Comparison of ENCODE assay signal across 22 cellular contexts in the genomic region with DNA sequence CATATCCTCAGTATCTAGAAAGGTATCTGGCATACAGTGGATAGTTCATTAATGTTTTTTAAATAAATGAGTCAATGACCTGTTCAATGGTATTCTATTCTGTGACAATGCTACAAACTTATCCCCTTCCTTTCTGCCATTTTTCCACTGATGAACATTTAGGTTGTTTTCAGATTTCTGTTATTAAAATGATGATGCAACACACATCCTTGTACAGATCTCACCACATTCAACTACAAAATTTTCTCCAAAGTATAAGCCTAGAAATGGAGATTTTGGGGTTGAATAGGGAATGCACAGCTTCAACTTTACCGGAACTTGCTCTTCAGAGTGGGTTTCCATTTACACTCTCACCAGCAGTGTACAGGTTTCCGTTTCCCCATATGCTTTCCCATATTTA.
DNase-seq lines count a peak whose midpoint lies in the region; ATAC-seq, FAIRE-seq and TF ChIP-seq lines count a peak whose summit lies in the region.
"Had no signal": no experiment of that assay in that cellular context is flagged by ENCODE, and none has a peak within 500 bp of the region (broad histone marks: within the 10 kb centered on the region; RNA-seq: fewer than 3 reads in every experiment).

No MANE protein-coding gene starts in this region.

- no peak for TF ChIP-seq CTCF in HepG2 (CRISPR knock-in tag; IDR thresholded peaks at IDR 0.05)
- TF ChIP-seq CTCF in right lobe of liver (IDR thresholded peaks at IDR 0.05) = no peak
- TF ChIP-seq CTCF in OCI-LY3 (IDR thresholded peaks at IDR 0.05; ENCODE audit: low read depth, low read length) = no peak
- no peak for TF ChIP-seq CTCF in activated B cell treated with CpG ODN at 0.5 μM for 24 hours (IDR thresholded peaks at IDR 0.05)

- DNase-seq in HepG2 (ENCODE audit: low spot score) (no peak), right lobe of liver (no peak), activated B cell treated with CpG ODN at 0.5 μM for 24 hours (no peak), COLO668 (lab: John Stamatoyannopoulos, UW; ENCODE audit: unreplicated experiment) (no peak)
- DNase-seq: 8988T; C1 segment of cervical spinal cord; CD4-positive, CD25-positive, alpha-beta regulatory T cell; CD8-positive, alpha-beta T cell; DMS 273 treated with DMSO at 0.1 percent for 48 hours; DMS79; EL; GDM1; H9 had no signal

- no peak for TF ChIP-seq RAD21 in HepG2 (CRISPR knock-in tag; IDR thresholded peaks at IDR 0.05)

- H3K9me3 ChIP-seq in HepG2 (ENCODE audit: low read length) = no peaks in the 10 kb centered on the region
- H3K9me3 ChIP-seq in right lobe of liver = no peaks in the 10 kb centered on the region
- H3K9me3 ChIP-seq in OCI-LY3 (ENCODE audit: insufficient read depth, low read length) = peaks cover 11% of the 10 kb centered on the region; the same call in 1 of the 2 replicates

- H3K79me2 ChIP-seq in HepG2 (ENCODE audit: insufficient read depth, low read length) (no peaks in the 10 kb centered on the region), OCI-LY3 (ENCODE audit: low read length) (no peaks in the 10 kb centered on the region)

- H3K9ac ChIP-seq in HepG2 (ENCODE audit: insufficient read depth, low read depth, low read length) (no peak overlapping the region), OCI-LY3 (ENCODE audit: low read length) (peak overlapping the region; percentile 63)

- H3K4me3 ChIP-seq in HepG2 (replicated peaks in 1 of 3; ENCODE audit: insufficient read depth in 1 of 3, low read depth in 2 of 3, low read length in 3 of 3) (no peak overlapping the region), right lobe of liver (no peak overlapping the region), OCI-LY3 (ENCODE audit: low read length) (peak overlapping the region; percentile 29)
- H3K4me3 ChIP-seq: GM12878, GM23338 had no signal

- CTCF ChIA-PET in HepG2 (lab: Yijun Ruan, JAX; ENCODE audit: low intra/inter-chr PET ratio, low total read pairs) = no interaction called here
- CTCF ChIA-PET in activated B cell treated with CpG ODN at 0.5 μM for 24 hours (lab: Charles Lee) = no interaction called here

- no peak for FAIRE-seq in HepG2 (lab: Jason Lieb, UNC)
- FAIRE-seq in islet of Langerhans (lab: Jason Lieb, UNC) = peak; percentile 89
- FAIRE-seq: D721Med, GM12878, GM19239 had no signal

- no peaks in the 10 kb centered on the region for H3K4me1 Mint-ChIP-seq in activated B cell treated with CpG ODN at 0.5 μM for 24 hours
- H3K4me1 Mint-ChIP-seq: CD4-positive, CD25-positive, alpha-beta regulatory T cell; GM23338; H9 had no signal

- H3K27me3 ChIP-seq in HepG2 (ENCODE audit: control insufficient read depth in 1 of 2, insufficient read depth in 2 of 2, low read length in 2 of 2) = no peaks in the 10 kb centered on the region
- H3K27me3 ChIP-seq in right lobe of liver = no peaks in the 10 kb centered on the region
- H3K27me3 ChIP-seq in OCI-LY3 (ENCODE audit: low read depth, low read length) = no peaks in the 10 kb centered on the region

- H3K4me2 ChIP-seq in HepG2 (ENCODE audit: low read depth, low read length) (no peak overlapping the region), OCI-LY3 (ENCODE audit: low read length) (peak overlapping the region; percentile 58)
- H3K4me2 ChIP-seq: GM23338 had no signal

- H3K36me3 ChIP-seq in HepG2 (replicated peaks in 1 of 2; ENCODE audit: control insufficient read depth in 1 of 2, insufficient read depth in 2 of 2, low read length in 2 of 2) (no peaks in the 10 kb centered on the region), right lobe of liver (no peaks in the 10 kb centered on the region), OCI-LY3 (replicated peaks; ENCODE audit: low read depth, low read length) (peaks cover 22% of the 10 kb centered on the region)

- intact Hi-C loops in HepG2 (cut with micrococcal nuclease; ENCODE audit: unreplicated experiment) (no loop called here), right lobe of liver (cut with DNase I) (no loop called here), activated B cell treated with CpG ODN at 0.5 μM for 24 hours (cut with micrococcal nuclease) (no loop called here)

- H3K4me1 ChIP-seq in HepG2 (ENCODE audit: insufficient read depth, low read length) (no peaks in the 10 kb centered on the region), right lobe of liver (no peaks in the 10 kb centered on the region), OCI-LY3 (ENCODE audit: low read length) (peaks cover 42% of the 10 kb centered on the region)

- H4K20me1 ChIP-seq in HepG2 (ENCODE audit: insufficient read depth, low read length) (no peaks in the 10 kb centered on the region), OCI-LY3 (ENCODE audit: insufficient read depth, low read length) (no peaks in the 10 kb centered on the region)

- no peak overlapping the region for H3K27ac ChIP-seq in HepG2 (ENCODE audit: extremely low read length, insufficient read depth, low read length)
- H3K27ac ChIP-seq in right lobe of liver = no peak overlapping the region
- peak overlapping the region; percentile 95 for H3K27ac ChIP-seq in OCI-LY3 (ENCODE audit: low read length)

- in situ Hi-C loops in HepG2 (cut with HindIII; ENCODE audit: extremely low pct_ligation_motif_present, low pct_unique_long_range_greater_than_20kb) = no loop called here

- POLR2A ChIA-PET in HepG2 (lab: Yijun Ruan, JAX) (no interaction called here), activated B cell treated with CpG ODN at 0.5 μM for 24 hours (lab: Charles Lee) (no interaction called here)

- H2AFZ ChIP-seq in HepG2 (ENCODE audit: low read length) = no peak overlapping the region
- H2AFZ ChIP-seq in OCI-LY3 (ENCODE audit: low read depth, low read length) = peak overlapping the region; percentile 13; the same call in 1 of the 2 replicates
- H2AFZ ChIP-seq: GM23338 had no signal

- peak overlapping the region; percentile 10 for H3K27ac Mint-ChIP-seq in activated B cell treated with CpG ODN at 0.5 μM for 24 hours
- H3K27ac Mint-ChIP-seq: CD4-positive, CD25-positive, alpha-beta regulatory T cell; CD8-positive, alpha-beta T cell; GM23338; H9 had no signal

- ATAC-seq in HepG2 = no peak
- ATAC-seq in right lobe of liver = no peak
- ATAC-seq in activated B cell treated with CpG ODN at 0.5 μM for 24 hours (ENCODE audit: low read depth) = no peak
- ATAC-seq in HG02678 (IDR thresholded peaks at IDR 0.05; ENCODE audit: unreplicated experiment) = no peak
- ATAC-seq in HG03432 (IDR thresholded peaks at IDR 0.05; ENCODE audit: unreplicated experiment) = no peak
- ATAC-seq: CD8-positive, alpha-beta T cell; GM12878; GM23338; HCT116 had no signal

- H3K9me3 Mint-ChIP-seq in activated B cell treated with CpG ODN at 0.5 μM for 24 hours = peaks cover 13% of the 10 kb centered on the region
- H3K9me3 Mint-ChIP-seq: CD8-positive, alpha-beta T cell; H9 had no signal

- TF ChIP-seq POLR2A in HepG2 (IDR thresholded peaks at IDR 0.05; ENCODE audit: insufficient read depth in 1 of 2, low read depth in 2 of 2, low read length in 2 of 2) = no peak
- TF ChIP-seq POLR2A in right lobe of liver (IDR thresholded peaks at IDR 0.05) = no peak

- TF ChIP-seq EP300 in HepG2 (IDR thresholded peaks at IDR 0.05; ENCODE audit: low read depth in 2 of 2, low read length in 2 of 2) = no peak
- no peak for TF ChIP-seq EP300 in HepG2 (CRISPR knock-in tag; IDR thresholded peaks at IDR 0.05; ENCODE audit: borderline replicate concordance)

- no TSS peak for BruUV-seq in HepG2 (replicated peaks; lab: Mats Ljungman, UMichigan)

- H3K36me3 Mint-ChIP-seq in activated B cell treated with CpG ODN at 0.5 μM for 24 hours (ENCODE audit: low read depth) = peaks cover 5% of the 10 kb centered on the region

- no peak overlapping the region for H3K4me3 Mint-ChIP-seq in activated B cell treated with CpG ODN at 0.5 μM for 24 hours
- H3K4me3 Mint-ChIP-seq: CD4-positive, CD25-positive, alpha-beta regulatory T cell; CD8-positive, alpha-beta T cell; GM23338; H9 had no signal

- WGBS in HepG2 (ENCODE audit: low lambda C conversion rate) = 95% methylated on average over 2 of the region's 2 CpGs
- 96% methylated on average over 2 of the region's 2 CpGs for WGBS in right lobe of liver (ENCODE audit: insufficient coverage, low coverage, low lambda C conversion rate, missing lambda C conversion rate)

- no peaks in the 10 kb centered on the region for H3K27me3 Mint-ChIP-seq in activated B cell treated with CpG ODN at 0.5 μM for 24 hours
- H3K27me3 Mint-ChIP-seq: CD4-positive, CD25-positive, alpha-beta regulatory T cell had no signal

TF ChIP-seq in HepG2, 621 proteins besides CTCF, POLR2A, EP300 and RAD21:
- no peak for TF ChIP-seq ZNF841 (CRISPR knock-in tag; IDR thresholded peaks at IDR 0.05; ENCODE audit: borderline replicate concordance)
- peak; percentile 59; the same call in 1 of the 2 replicates for TF ChIP-seq ATF7 (IDR thresholded peaks at IDR 0.05)
- no peak for TF ChIP-seq ATF7 (CRISPR knock-in tag; IDR thresholded peaks at IDR 0.05)
- TF ChIP-seq, protein P1, sequence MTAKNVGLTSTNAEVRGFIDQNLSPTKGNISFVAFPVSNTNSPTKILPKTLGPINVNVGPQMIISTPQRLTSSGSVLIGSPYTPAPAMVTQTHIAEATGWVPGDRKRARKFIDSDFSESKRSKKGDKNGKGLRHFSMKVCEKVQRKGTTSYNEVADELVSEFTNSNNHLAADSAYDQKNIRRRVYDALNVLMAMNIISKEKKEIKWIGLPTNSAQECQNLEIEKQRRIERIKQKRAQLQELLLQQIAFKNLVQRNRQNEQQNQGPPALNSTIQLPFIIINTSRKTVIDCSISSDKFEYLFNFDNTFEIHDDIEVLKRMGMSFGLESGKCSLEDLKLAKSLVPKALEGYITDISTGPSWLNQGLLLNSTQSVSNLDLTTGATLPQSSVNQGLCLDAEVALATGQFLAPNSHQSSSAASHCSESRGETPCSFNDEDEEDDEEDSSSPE (CRISPR knock-in tag; IDR thresholded peaks at IDR 0.05) = no peak
- peak; percentile 11; the same call in 1 of the 2 replicates for TF ChIP-seq CEBPB (IDR thresholded peaks at IDR 0.05; ENCODE audit: borderline replicate concordance, low read depth, low read length)
- no peak for TF ChIP-seq REXO4 (CRISPR knock-in tag; IDR thresholded peaks at IDR 0.05; ENCODE audit: borderline replicate concordance)
- no peak for TF ChIP-seq NFE2 (CRISPR knock-in tag; IDR thresholded peaks at IDR 0.05)
- no peak for TF ChIP-seq ZNF143 (CRISPR knock-in tag; IDR thresholded peaks at IDR 0.05)
TF ChIP-seq in HepG2: peak in this region for 2.
